20 cellular contexts compared by ENCODE assay signal in genomic region chr22:21451545-21452520, GRCh38. TPM values are rescaled to one million over a fixed set of nuclear protein-coding genes. Genes with fewer than 3 reads are reported as not detected.
DNase-seq lines count a peak whose midpoint lies in the region; ATAC-seq, FAIRE-seq and TF ChIP-seq lines count a peak whose summit lies in the region.
"Had no signal": no experiment of that assay in that cellular context is flagged by ENCODE, and none has a peak within 500 bp of the region (broad histone marks: within the 10 kb centered on the region; RNA-seq: fewer than 3 reads in every experiment).

No MANE protein-coding gene starts in this region.

- H3K4me1 Mint-ChIP-seq in activated CD4-positive, alpha-beta T cell treated with anti-CD3 and anti-CD28 coated beads, Interleukin-2, amount 10 ng/mL, durations not matched to agents 24 days and 14 days, result no peaks in the 10 kb centered on the region
- H3K4me1 Mint-ChIP-seq in stimulated activated naive B cell treated with anti-CD40 and anti-IgM and Interleukin-4, amounts not matched to agents 10 μg/mL and 1 μg/mL and 100 μg/mL, for 72 hours, result no peaks in the 10 kb centered on the region

- H3K4me1 ChIP-seq in K562 (replicated peaks in 1 of 2; ENCODE audit: control insufficient read depth in 2 of 2, insufficient read depth in 2 of 2, low read length in 2 of 2), result peaks cover 0 to 57% of the 10 kb centered on the region in 2 experiments; a peak in 3 of 5 replicates
- H3K4me1 ChIP-seq: HAP-1 had no signal

- H3K9me3 ChIP-seq in K562 (replicated peaks; ENCODE audit: control insufficient read depth, insufficient read depth, low read depth, low read length), result no peaks in the 10 kb centered on the region
- H3K9me3 ChIP-seq: HAP-1, SJCRH30 had no signal

- H3K9me3 Mint-ChIP-seq in activated CD4-positive, alpha-beta T cell treated with anti-CD3 and anti-CD28 coated beads, Interleukin-2, amount 10 ng/mL, durations not matched to agents 24 days and 14 days, result no peaks in the 10 kb centered on the region
- no peaks in the 10 kb centered on the region for H3K9me3 Mint-ChIP-seq in stimulated activated naive B cell treated with anti-CD40 and anti-IgM and Interleukin-4, amounts not matched to agents 10 μg/mL and 1 μg/mL and 100 μg/mL, for 72 hours
- H3K9me3 Mint-ChIP-seq: activated naive CD4-positive, alpha-beta T cell treated with anti-CD3 and anti-CD28 coated beads for 36 hours; T-helper 1 cell treated with Interleukin-12 subunit alpha and Interleukin-12 subunit beta and Interleukin-4 antibody, amounts not matched to agents 30 μg/mL and 1 μg/mL, for 36 hours had no signal

- H3K27ac Mint-ChIP-seq in activated CD4-positive, alpha-beta T cell treated with anti-CD3 and anti-CD28 coated beads, Interleukin-2, amount 10 ng/mL, durations not matched to agents 24 days and 14 days, result no peak overlapping the region
- H3K27ac Mint-ChIP-seq in stimulated activated naive B cell treated with anti-CD40 and anti-IgM and Interleukin-4, amounts not matched to agents 10 μg/mL and 1 μg/mL and 100 μg/mL, for 72 hours, result peak overlapping the region; percentile 37
- H3K27ac Mint-ChIP-seq: activated naive CD4-positive, alpha-beta T cell treated with anti-CD3 and anti-CD28 coated beads for 36 hours; T-helper 1 cell treated with Interleukin-12 subunit alpha and Interleukin-12 subunit beta and Interleukin-4 antibody, amounts not matched to agents 30 μg/mL and 1 μg/mL, for 36 hours had no signal

- no peak overlapping the region for H3K4me2 ChIP-seq in K562 (ENCODE audit: insufficient read depth, low read length)
- H3K4me2 ChIP-seq: KMS-11 had no signal

- no peaks in the 10 kb centered on the region for H3K27me3 Mint-ChIP-seq in activated CD4-positive, alpha-beta T cell treated with anti-CD3 and anti-CD28 coated beads, Interleukin-2, amount 10 ng/mL, durations not matched to agents 24 days and 14 days
- H3K27me3 Mint-ChIP-seq in stimulated activated naive B cell treated with anti-CD40 and anti-IgM and Interleukin-4, amounts not matched to agents 10 μg/mL and 1 μg/mL and 100 μg/mL, for 72 hours, result no peaks in the 10 kb centered on the region

- no peak for ATAC-seq in K562
- no peak for ATAC-seq in stimulated activated naive B cell treated with anti-CD40 and anti-IgM and Interleukin-4, amounts not matched to agents 10 μg/mL and 1 μg/mL and 100 μg/mL, for 72 hours (replicated peaks)

- POLR2A ChIA-PET in K562 (lab: Yijun Ruan, JAX), result interaction anchor here (0.5 to 1.4 kb wide), 4 partner anchors 8 to 1746 kb away, joined by 3 to 4 read pairs (median 4); no protein-coding TSS in a partner anchor

- H3K79me2 ChIP-seq in K562 (ENCODE audit: control insufficient read depth, insufficient read depth, low read length), result peaks cover 15% of the 10 kb centered on the region; the same call in 2 of the 3 replicates

- H3K9me1 ChIP-seq in K562 (ENCODE audit: control insufficient read depth, insufficient read depth, low read length), result peaks cover 17% of the 10 kb centered on the region

- no peak for TF ChIP-seq RAD21 in K562 (CRISPR knock-in tag; conservative IDR thresholded peaks at IDR 0.05 in 1 of 2, IDR thresholded peaks at IDR 0.05 in 1 of 2)

- H4K20me1 ChIP-seq in K562 (replicated peaks; ENCODE audit: control insufficient read depth, insufficient read depth, low read length), result peaks cover 45% of the 10 kb centered on the region; the same call in 1 of the 2 replicates

- in situ Hi-C loops in K562 (cut with MboI), result loop anchor here (5.0 to 10.0 kb wide), 4 partner anchors 40 to 177 kb away; no protein-coding TSS in a partner anchor

- peak; percentile 47 for DNase-seq in activated CD4-positive, alpha-beta T cell treated with anti-CD3 and anti-CD28 coated beads, Interleukin-2, amount 10 ng/mL, durations not matched to agents 24 days and 14 days
- DNase-seq in activated CD4-positive, alpha-beta T cell treated with anti-CD3 and anti-CD28 coated beads, Interleukin-2, amount 50 U/mL, for 48 hours, result no peak
- DNase-seq in K562 (ENCODE audit: extremely low read depth in 1 of 4, low spot score in 3 of 4) (no peak), mesenteric fat pad (ENCODE audit: low spot score) (peak; percentile 80), NCI-H1694 treated with DMSO at 0.1 percent for 48 hours (lab: John Stamatoyannopoulos, UW) (no peak), NCI-H524 (lab: John Stamatoyannopoulos, UW) (no peak), ecto neural progenitor cell (ENCODE audit: low spot score) (no peak)
- DNase-seq in stimulated activated naive B cell treated with anti-CD40 and anti-IgM and Interleukin-4, amounts not matched to agents 10 μg/mL and 1 μg/mL and 100 μg/mL, for 72 hours, result no peak
- DNase-seq: activated naive CD4-positive, alpha-beta T cell treated with anti-CD3 and anti-CD28 coated beads for 36 hours; NCI-H1105; NCI-H2107; NCI-H526 treated with DMSO at 0.1 percent for 48 hours; stimulated activated CD4-positive, alpha-beta T cell treated with anti-CD3 and anti-CD28 coated beads, Interleukin-4, amount 100 ng/mL, for 24 hours had no signal

- H3K4me3 ChIP-seq in K562, result no peak overlapping the region
- H3K4me3 ChIP-seq: HAP-1, SJCRH30, skin epidermis had no signal

- TF ChIP-seq POLR2A in K562 (conservative IDR thresholded peaks at IDR 0.05), result peak; percentile 78

- no peak for FAIRE-seq in K562 (lab: Jason Lieb, UNC)
- FAIRE-seq: astrocyte had no signal

- BruUV-seq in K562 (replicated peaks; lab: Mats Ljungman, UMichigan), result no TSS peak

- no peaks in the 10 kb centered on the region for H3K27me3 ChIP-seq in K562 (ENCODE audit: control insufficient read depth in 2 of 2, insufficient read depth in 2 of 2, low read length in 2 of 2)
- H3K27me3 ChIP-seq: SJCRH30 had no signal

- CTCF ChIA-PET in K562 (lab: Yijun Ruan, JAX; ENCODE audit: low intra/inter-chr PET ratio), result no interaction called here

- WGBS in K562 (ENCODE audit: insufficient coverage, low coverage, missing lambda C conversion rate), result 84% methylated on average over 7 of the region's 7 CpGs

- intact Hi-C loops in activated CD4-positive, alpha-beta T cell treated with anti-CD3 and anti-CD28 coated beads, Interleukin-2, amount 10 ng/mL, durations not matched to agents 24 days and 14 days (cut with micrococcal nuclease), result no loop called here
- intact Hi-C loops in K562 (cut with micrococcal nuclease), result no loop called here

- no peak overlapping the region for H3K4me3 Mint-ChIP-seq in activated CD4-positive, alpha-beta T cell treated with anti-CD3 and anti-CD28 coated beads, Interleukin-2, amount 10 ng/mL, durations not matched to agents 24 days and 14 days
- no peak overlapping the region for H3K4me3 Mint-ChIP-seq in stimulated activated naive B cell treated with anti-CD40 and anti-IgM and Interleukin-4, amounts not matched to agents 10 μg/mL and 1 μg/mL and 100 μg/mL, for 72 hours
- H3K4me3 Mint-ChIP-seq: activated naive CD4-positive, alpha-beta T cell treated with anti-CD3 and anti-CD28 coated beads for 36 hours; T-helper 1 cell treated with Interleukin-12 subunit alpha and Interleukin-12 subunit beta and Interleukin-4 antibody, amounts not matched to agents 30 μg/mL and 1 μg/mL, for 36 hours had no signal

- no peak overlapping the region for H3K27ac ChIP-seq in K562 (ENCODE audit: extremely low read depth, low read depth, low read length)
- H3K27ac ChIP-seq: KMS-11, SJCRH30, skin epidermis, VCaP had no signal

- H3K36me3 Mint-ChIP-seq in activated CD4-positive, alpha-beta T cell treated with anti-CD3 and anti-CD28 coated beads, Interleukin-2, amount 10 ng/mL, durations not matched to agents 24 days and 14 days (ENCODE audit: low read depth), result no peaks in the 10 kb centered on the region
- H3K36me3 Mint-ChIP-seq in stimulated activated naive B cell treated with anti-CD40 and anti-IgM and Interleukin-4, amounts not matched to agents 10 μg/mL and 1 μg/mL and 100 μg/mL, for 72 hours, result peaks cover 8 to 13% of the 10 kb centered on the region in 2 donors

- H2AFZ ChIP-seq in K562 (ENCODE audit: low read depth, low read length), result no peak overlapping the region

- H3K36me3 ChIP-seq in K562 (ENCODE audit: control insufficient read depth, insufficient read depth, low read length), result peaks cover 35% of the 10 kb centered on the region

- peak overlapping the region in 1 of 2 experiments; percentile 78; a peak in 2 of 4 replicates for H3K9ac ChIP-seq in K562 (ENCODE audit: insufficient read depth in 1 of 2, low read depth in 2 of 2, low read length in 2 of 2)
- H3K9ac ChIP-seq: KMS-11 had no signal

- TF ChIP-seq CTCF in K562 (IDR thresholded peaks at IDR 0.05 in 2 of 3, conservative IDR thresholded peaks at IDR 0.05 in 1 of 3; ENCODE audit: insufficient read depth in 2 of 3, low read depth in 1 of 3, low read length in 3 of 3), result no peak

- no peak for TF ChIP-seq EP300 in K562 (IDR thresholded peaks at IDR 0.05; ENCODE audit: low read length)

RNA-seq across cellular contexts. Expression of gene TMEM191C, which starts 15.4 kb away (rescaled TPM):
- 0.50 and 0.54 TPM in 2 replicates for total RNA-seq in activated CD4-positive, alpha-beta T cell treated with anti-CD3 and anti-CD28 coated beads, Interleukin-2, amount 10 ng/mL, durations not matched to agents 24 days and 14 days
- total RNA-seq in K562 (2011; cell fraction: chromatin; rRNA removed; ENCODE audit: low replicate concordance), result 5.4 and 9.0 TPM in 2 replicates
- total RNA-seq in K562 (2011; cell fraction: nucleolus; rRNA removed), result 9.5 and 10.3 TPM in 2 replicates
- 7.1 and 8.9 TPM in 2 replicates for total RNA-seq in K562 (2011; cell fraction: nucleoplasm; rRNA removed)
- total RNA-seq in K562 (2014; rRNA removed) (3.4 and 4.6 TPM in 2 replicates), K562 (2014; rRNA removed; fragmentation: Illumina TruSeq; extraction: Trizol) (0.41 and 0.84 TPM in 2 replicates), K562 (2015; rRNA removed; fragmentation: Illumina TruSeq; extraction: Trizol) (1.1 and 1.6 TPM in 2 replicates), K562 (2021) (5.8 and 7.1 TPM in 2 replicates), mesenteric fat pad (0.16 TPM)
- polyA plus RNA-seq in K562 (2011; rRNA removed) (2.1 and 3.1 TPM in 2 replicates), K562 (2014; fragmentation: Illumina TruSeq; extraction: Trizol) (0.82 and 1.1 TPM in 2 replicates), K562 (2014; fragmentation: Nextera tagmentation; extraction: Ambion mirVana) (under 1 TPM; 0.15 to 0.28 TPM), K562 (2014; rRNA removed) (4.0 and 6.5 TPM in 2 replicates)
- 5.0 and 11.5 TPM in 2 replicates for polyA plus RNA-seq in K562 (2011; cell fraction: cytosol; rRNA removed)
- polyA plus RNA-seq in K562 (2011; cell fraction: nucleus; rRNA removed), result 13.1 and 16.7 TPM in 2 replicates
- polyA plus RNA-seq in K562 (2012), result 5.2 and 9.2 TPM in 2 replicates
- polyA minus RNA-seq in K562 (2011; rRNA and poly(A)+ RNA removed), result 0.46 and 0.93 TPM in 2 replicates
- polyA minus RNA-seq in K562 (2011; cell fraction: cytosol; rRNA and poly(A)+ RNA removed), result 2.4 and 4.9 TPM in 2 replicates
- polyA minus RNA-seq in K562 (2011; cell fraction: nucleus; rRNA and poly(A)+ RNA removed), result 2.4 and 3.0 TPM in 2 replicates

RNA-seq across cellular contexts. Expression of gene HIC2, which starts 34.7 kb away (rescaled TPM):
- 5.9 and 6.4 TPM in 2 replicates for total RNA-seq in activated CD4-positive, alpha-beta T cell treated with anti-CD3 and anti-CD28 coated beads, Interleukin-2, amount 10 ng/mL, durations not matched to agents 24 days and 14 days
- 56.9 and 123 TPM in 2 replicates for total RNA-seq in K562 (2011; cell fraction: chromatin; rRNA removed; ENCODE audit: low replicate concordance)
- total RNA-seq in K562 (2011; cell fraction: nucleolus; rRNA removed), result 77.2 and 88.6 TPM in 2 replicates
- total RNA-seq in K562 (2011; cell fraction: nucleoplasm; rRNA removed), result 64.3 and 67.2 TPM in 2 replicates
- total RNA-seq in K562 (2014; rRNA removed), result 68.3 and 85.5 TPM in 2 replicates
- total RNA-seq in K562 (2014; rRNA removed; fragmentation: Illumina TruSeq; extraction: Trizol), result 25.5 and 25.6 TPM in 2 replicates
- 51.0 and 51.9 TPM in 2 replicates for total RNA-seq in K562 (2015; rRNA removed; fragmentation: Illumina TruSeq; extraction: Trizol)
- total RNA-seq in K562 (2021), result 104 and 117 TPM in 2 replicates
- 19.7 and 20.7 TPM in 2 replicates for polyA plus RNA-seq in K562 (2011; rRNA removed)
- polyA plus RNA-seq in K562 (2011; cell fraction: cytosol; rRNA removed), result 25.5 and 39.2 TPM in 2 replicates
- 39.9 and 64.1 TPM in 2 replicates for polyA plus RNA-seq in K562 (2011; cell fraction: nucleus; rRNA removed)
- polyA plus RNA-seq in K562 (2012), result 40.2 and 58.7 TPM in 2 replicates
- 35.5 and 50.6 TPM in 2 replicates for polyA plus RNA-seq in K562 (2014; fragmentation: Illumina TruSeq; extraction: Trizol)
- polyA plus RNA-seq in K562 (2014; fragmentation: Nextera tagmentation; extraction: Ambion mirVana), result 1 to 10 TPM; 1.7 to 2.6 TPM
- polyA plus RNA-seq in K562 (2014; rRNA removed), result 40.8 and 41.4 TPM in 2 replicates
- 20.9 and 37.6 TPM in 2 replicates for polyA minus RNA-seq in K562 (2011; rRNA and poly(A)+ RNA removed)
- polyA minus RNA-seq in K562 (2011; cell fraction: cytosol; rRNA and poly(A)+ RNA removed), result 47.0 and 61.2 TPM in 2 replicates
- 31.5 and 40.1 TPM in 2 replicates for polyA minus RNA-seq in K562 (2011; cell fraction: nucleus; rRNA and poly(A)+ RNA removed)
- total RNA-seq in mesenteric fat pad, result 5.5 TPM

Comparison
In these comparisons a context has a peak if more than half of its experiments do, and no peak if none do; other contexts are left out.
1. DNase-seq: peak in activated CD4-positive, alpha-beta T cell treated with anti-CD3 and anti-CD28 coated beads, Interleukin-2, amount 10 ng/mL, durations not matched to agents 24 days and 14 days (single experiment) and mesenteric fat pad (single experiment); none in activated CD4-positive, alpha-beta T cell treated with anti-CD3 and anti-CD28 coated beads, Interleukin-2, amount 50 U/mL, for 48 hours (0 of 2), K562 (0 of 4), stimulated activated naive B cell treated with anti-CD40 and anti-IgM and Interleukin-4, amounts not matched to agents 10 μg/mL and 1 μg/mL and 100 μg/mL, for 72 hours (single experiment), NCI-H1694 treated with DMSO at 0.1 percent for 48 hours (single experiment), NCI-H524 (0 of 2) and ecto neural progenitor cell (single experiment).